In the genomic region with DNA sequence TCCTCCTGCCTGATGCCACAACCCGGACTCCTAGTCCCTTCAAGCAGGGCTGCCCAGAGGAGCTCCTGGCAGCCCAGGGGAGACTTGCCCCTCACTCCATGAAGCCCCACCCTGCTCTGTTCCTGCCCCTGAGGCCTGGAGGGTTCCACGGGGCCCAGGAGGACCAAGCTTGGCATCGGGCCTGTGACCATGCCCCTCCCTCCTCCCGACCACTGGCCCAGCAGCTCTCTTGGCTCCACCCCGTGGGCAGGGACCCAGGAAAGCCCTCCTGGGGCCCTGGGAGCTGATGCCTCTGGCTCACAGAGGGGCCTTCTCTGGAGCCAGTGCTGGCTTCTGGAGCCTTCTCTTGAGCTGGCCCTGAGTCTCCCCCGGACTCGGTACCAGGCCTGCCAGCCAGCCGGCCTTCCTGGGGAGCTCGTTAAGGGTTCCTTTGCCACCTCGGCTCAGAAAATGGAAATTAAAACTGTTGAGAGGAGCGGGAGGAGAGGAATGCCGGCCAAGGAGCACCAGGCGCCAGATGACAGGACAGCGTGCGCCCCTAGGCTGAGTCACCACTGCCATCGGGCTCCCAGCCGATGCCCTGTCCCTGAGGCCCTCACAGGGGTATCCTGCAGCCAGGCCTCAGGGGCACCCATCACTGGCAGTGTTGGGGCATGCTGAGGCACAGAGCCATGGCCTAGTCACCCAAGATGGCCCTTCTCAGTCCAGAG, we compare ENCODE assay signal across 15 cellular contexts. TPM values are rescaled to one million over a fixed set of nuclear protein-coding genes. Genes with fewer than 3 reads are reported as not detected.
DNase-seq lines count a peak whose midpoint lies in the region; ATAC-seq, FAIRE-seq and TF ChIP-seq lines count a peak whose summit lies in the region.
"Had no signal": no experiment of that assay in that cellular context is flagged by ENCODE, and none has a peak within 500 bp of the region (broad histone marks: within the 10 kb centered on the region; RNA-seq: fewer than 3 reads in every experiment).

No MANE protein-coding gene starts in this region.

- POLR2A ChIA-PET in HepG2 (lab: Yijun Ruan, JAX): interaction anchor here (0.7 to 1.3 kb wide), 2 partner anchors 8 to 100 kb away, joined by 3 to 4 read pairs; no protein-coding TSS in a partner anchor

- no peaks in the 10 kb centered on the region for H3K9me3 ChIP-seq in HepG2 (ENCODE audit: low read length)
- H3K9me3 ChIP-seq in right lobe of liver: no peaks in the 10 kb centered on the region
- H3K9me3 ChIP-seq in mesenchymal stem cell (ENCODE audit: control insufficient read depth, low read length): no peaks in the 10 kb centered on the region
- H3K9me3 ChIP-seq: prostate gland had no signal

- H2AFZ ChIP-seq in HepG2 (ENCODE audit: low read length) (no peak overlapping the region), mesenchymal stem cell (ENCODE audit: low read depth, low read length) (no peak overlapping the region)

- H3K79me1 ChIP-seq in mesenchymal stem cell (replicated peaks; ENCODE audit: low read length, poor library complexity, severe bottlenecking): no peaks in the 10 kb centered on the region

- TF ChIP-seq EP300 in HepG2 (IDR thresholded peaks at IDR 0.05; ENCODE audit: low read depth in 2 of 2, low read length in 2 of 2) (no peak), HepG2 (CRISPR knock-in tag; IDR thresholded peaks at IDR 0.05; ENCODE audit: borderline replicate concordance) (no peak)

- BruUV-seq in HepG2 (replicated peaks; lab: Mats Ljungman, UMichigan): no TSS peak

- no peak overlapping the region for H2BK5ac ChIP-seq in mesenchymal stem cell (ENCODE audit: low read depth, low read length, poor library complexity, severe bottlenecking)

- peak overlapping the region; percentile 40 for H2BK15ac ChIP-seq in mesenchymal stem cell (ENCODE audit: low read depth, poor library complexity, severe bottlenecking)

- H3K4me1 ChIP-seq in HepG2 (ENCODE audit: insufficient read depth, low read length) (peaks cover 58% of the 10 kb centered on the region), right lobe of liver (peaks cover 0 to 12% (median 3%) of the 10 kb centered on the region in 4 donors), mesenchymal stem cell (ENCODE audit: control insufficient read depth, insufficient read depth, low read depth, low read length) (peaks cover 6% of the 10 kb centered on the region)

- H4K20me1 ChIP-seq in HepG2 (ENCODE audit: insufficient read depth, low read length): no peaks in the 10 kb centered on the region

- CTCF ChIA-PET in HepG2 (lab: Yijun Ruan, JAX; ENCODE audit: low intra/inter-chr PET ratio, low total read pairs): no interaction called here

- peak; percentile 4 for FAIRE-seq in HepG2 (lab: Jason Lieb, UNC)
- FAIRE-seq: islet of Langerhans had no signal

- H2BK12ac ChIP-seq in mesenchymal stem cell (ENCODE audit: low read length in 2 of 2): peak overlapping the region; percentile 42 to 48

- DNase-seq in HepG2 (ENCODE audit: low spot score) (peak; percentile 33), right lobe of liver (no peak), choroid plexus epithelial cell (ENCODE audit: low read depth) (peak; percentile 27), mesenchymal stem cell (peak; percentile 4), NCI-H2029 treated with DMSO at 0.1 percent for 48 hours (lab: John Stamatoyannopoulos, UW) (no peak), T-helper 9 cell (no peak)
- DNase-seq: amniotic stem cell; CD4-positive, CD25-positive, alpha-beta regulatory T cell had no signal

- H3K14ac ChIP-seq in mesenchymal stem cell (ENCODE audit: low read length in 2 of 2): peak overlapping the region in 1 of 2 experiments; percentile 77

- no peak overlapping the region for H3K4me3 ChIP-seq in HepG2 (replicated peaks in 1 of 3; ENCODE audit: insufficient read depth in 1 of 3, low read depth in 2 of 3, low read length in 3 of 3)
- H3K4me3 ChIP-seq in right lobe of liver: no peak overlapping the region
- no peak overlapping the region for H3K4me3 ChIP-seq in choroid plexus epithelial cell (ENCODE audit: low read depth, low read length)
- H3K4me3 ChIP-seq in mesenchymal stem cell (ENCODE audit: insufficient read depth in 1 of 2, low read depth in 1 of 2, low read length in 2 of 2): no peak overlapping the region
- H3K4me3 ChIP-seq: prostate gland had no signal

- ATAC-seq in HepG2 (no peak), right lobe of liver (no peak), GM18498 (IDR thresholded peaks at IDR 0.05; ENCODE audit: unreplicated experiment) (no peak), HG03469 (IDR thresholded peaks at IDR 0.05; ENCODE audit: unreplicated experiment) (no peak)

- H3K9ac ChIP-seq in HepG2 (ENCODE audit: insufficient read depth, low read depth, low read length): no peak overlapping the region
- no peak overlapping the region for H3K9ac ChIP-seq in mesenchymal stem cell (ENCODE audit: low read length)

- no peak overlapping the region for H3K27ac ChIP-seq in HepG2 (ENCODE audit: extremely low read length, insufficient read depth, low read length)
- no peak overlapping the region for H3K27ac ChIP-seq in right lobe of liver
- no peak overlapping the region for H3K27ac ChIP-seq in mesenchymal stem cell (ENCODE audit: low read length, poor library complexity, severe bottlenecking)
- H3K27ac ChIP-seq: prostate gland had no signal

- H3K23ac ChIP-seq in mesenchymal stem cell (ENCODE audit: low read length in 2 of 2): no peak overlapping the region

- H3K4me2 ChIP-seq in HepG2 (ENCODE audit: low read depth, low read length): peak overlapping the region; percentile 9; the same call in 1 of the 2 replicates
- H3K4me2 ChIP-seq in mesenchymal stem cell (ENCODE audit: low read length, poor library complexity, severe bottlenecking): no peak overlapping the region

- in situ Hi-C loops in HepG2 (cut with HindIII; ENCODE audit: extremely low pct_ligation_motif_present, low pct_unique_long_range_greater_than_20kb): no loop called here

- peak overlapping the region in 1 of 2 experiments; percentile 46 for H3K18ac ChIP-seq in mesenchymal stem cell (ENCODE audit: low read depth in 1 of 2, low read length in 2 of 2)

- H4K8ac ChIP-seq in mesenchymal stem cell (ENCODE audit: low read length): peak overlapping the region; percentile 43

- H2AK5ac ChIP-seq in mesenchymal stem cell (ENCODE audit: low read length, severe bottlenecking): no peak overlapping the region

- H2BK120ac ChIP-seq in mesenchymal stem cell (ENCODE audit: low read depth, low read length): peak overlapping the region; percentile 74

- 51% methylated on average over 14 of the region's 17 CpGs for WGBS in HepG2 (ENCODE audit: low lambda C conversion rate)
- WGBS in right lobe of liver (ENCODE audit: insufficient coverage, low coverage, low lambda C conversion rate, missing lambda C conversion rate): 81% methylated on average over 6 of the region's 17 CpGs
- WGBS in mesenchymal stem cell: 81% methylated on average over 17 of the region's 17 CpGs

- TF ChIP-seq POLR2A in HepG2 (IDR thresholded peaks at IDR 0.05; ENCODE audit: insufficient read depth in 1 of 2, low read depth in 2 of 2, low read length in 2 of 2): no peak
- TF ChIP-seq POLR2A in right lobe of liver (IDR thresholded peaks at IDR 0.05): no peak

- peak overlapping the region; percentile 89 for H4K91ac ChIP-seq in mesenchymal stem cell (ENCODE audit: low read length)

- no peaks in the 10 kb centered on the region for H3K79me2 ChIP-seq in HepG2 (ENCODE audit: insufficient read depth, low read length)

- TF ChIP-seq RAD21 in HepG2 (CRISPR knock-in tag; IDR thresholded peaks at IDR 0.05): no peak

- TF ChIP-seq CTCF in HepG2 (CRISPR knock-in tag; IDR thresholded peaks at IDR 0.05) (no peak), right lobe of liver (IDR thresholded peaks at IDR 0.05) (no peak), choroid plexus epithelial cell (conservative IDR thresholded peaks at IDR 0.05; ENCODE audit: low read depth, low read length) (no peak)

- intact Hi-C loops in HepG2 (cut with micrococcal nuclease; ENCODE audit: unreplicated experiment) (no loop called here), right lobe of liver (cut with DNase I) (no loop called here)

- H3K36me3 ChIP-seq in HepG2 (replicated peaks in 1 of 2; ENCODE audit: control insufficient read depth in 1 of 2, insufficient read depth in 2 of 2, low read length in 2 of 2): no peaks in the 10 kb centered on the region
- no peaks in the 10 kb centered on the region for H3K36me3 ChIP-seq in right lobe of liver
- no peaks in the 10 kb centered on the region for H3K36me3 ChIP-seq in mesenchymal stem cell (ENCODE audit: control insufficient read depth in 1 of 2, insufficient read depth in 2 of 2, low read depth in 1 of 2, low read length in 2 of 2)
- H3K36me3 ChIP-seq: prostate gland had no signal

- peaks cover 6 to 38% of the 10 kb centered on the region in 2 experiments; a peak in 4 of 5 replicates for H3K27me3 ChIP-seq in HepG2 (ENCODE audit: control insufficient read depth in 1 of 2, insufficient read depth in 2 of 2, low read length in 2 of 2)
- H3K27me3 ChIP-seq in right lobe of liver: no peaks in the 10 kb centered on the region
- peaks cover 4 to 26% of the 10 kb centered on the region in 2 experiments for H3K27me3 ChIP-seq in mesenchymal stem cell (ENCODE audit: control insufficient read depth in 1 of 2, insufficient read depth in 1 of 2, low read length in 2 of 2)

- peak overlapping the region in 1 of 2 experiments; percentile 54 for H3K4ac ChIP-seq in mesenchymal stem cell (ENCODE audit: low read depth in 1 of 2, low read length in 2 of 2)

RNA-seq across cellular contexts. Expression of a gene that starts 40.6 kb away (rescaled TPM):
- 0.15 TPM in 1 of 2 replicates, not detected in the other for total RNA-seq in HepG2 (2016; rRNA removed; fragmentation: Illumina TruSeq; extraction: Trizol)
- total RNA-seq in HepG2 (2016; cell fraction: cytosol; rRNA removed; fragmentation: Illumina TruSeq; extraction: Trizol; ENCODE audit: low read depth): 0.09 and 0.10 TPM in 2 replicates
- total RNA-seq in HepG2 (2016; cell fraction: insoluble cytoplasmic fraction; rRNA removed; fragmentation: Illumina TruSeq; extraction: Trizol): 0.03 and 0.26 TPM in 2 replicates
- 0.10 and 0.12 TPM in 2 replicates for total RNA-seq in HepG2 (2016; cell fraction: membrane; rRNA removed; fragmentation: Illumina TruSeq; extraction: Trizol)
- total RNA-seq in HepG2 (2016; cell fraction: nucleus; rRNA removed; fragmentation: Illumina TruSeq; extraction: Trizol): 0.13 and 0.62 TPM in 2 replicates
- 0.35 and 0.65 TPM in 2 replicates for polyA plus RNA-seq in HepG2 (2011; rRNA removed)
- 0.06 and 0.32 TPM in 2 replicates for polyA plus RNA-seq in HepG2 (2011; cell fraction: cytosol; rRNA removed)
- polyA plus RNA-seq in HepG2 (2011; cell fraction: nucleus; rRNA removed): 1.2 and 1.4 TPM in 2 replicates
- 0.31 and 0.46 TPM in 2 replicates for polyA plus RNA-seq in HepG2 (2012)
- 0.03 and 0.10 TPM in 2 replicates for polyA plus RNA-seq in HepG2 (2016; cell fraction: cytosol; fragmentation: Illumina TruSeq; extraction: Trizol; ENCODE audit: low read depth)
- polyA plus RNA-seq in HepG2 (2016; cell fraction: insoluble cytoplasmic fraction; fragmentation: Illumina TruSeq; extraction: Trizol; ENCODE audit: low read depth): 0.04 and 0.24 TPM in 2 replicates
- polyA plus RNA-seq in HepG2 (2016; cell fraction: membrane; fragmentation: Illumina TruSeq; extraction: Trizol; ENCODE audit: low read depth): 0.02 and 0.09 TPM in 2 replicates
- 0.19 and 1.7 TPM in 2 replicates for polyA plus RNA-seq in HepG2 (2016; cell fraction: nucleus; fragmentation: Illumina TruSeq; extraction: Trizol; ENCODE audit: insufficient read depth, low read depth)
- polyA minus RNA-seq in HepG2 (2011; rRNA and poly(A)+ RNA removed; ENCODE audit: low replicate concordance): 0.96 and 3.2 TPM in 2 replicates
- polyA minus RNA-seq in HepG2 (2011; cell fraction: cytosol; rRNA and poly(A)+ RNA removed): 0.44 and 0.79 TPM in 2 replicates
- polyA minus RNA-seq in HepG2 (2011; cell fraction: nucleus; rRNA and poly(A)+ RNA removed): 0.52 and 0.99 TPM in 2 replicates
- 10 to 100 TPM in 4 of 6 experiments, 1 to 10 TPM in 2; 7.4 to 27.8 (median 13.2) TPM for total RNA-seq in right lobe of liver
- polyA plus RNA-seq in mesenchymal stem cell (2013, experiment 1 of 2): 3.7 TPM
- polyA plus RNA-seq in mesenchymal stem cell (2013, experiment 2 of 2): 3.7 TPM

RNA-seq across cellular contexts. Expression of a gene that starts 51.7 kb away (rescaled TPM):
- total RNA-seq in HepG2 (2016; rRNA removed; fragmentation: Illumina TruSeq; extraction: Trizol) (not detected in 2 replicates), right lobe of liver (under 1 TPM in 5 of 6 experiments, not detected in 1; 0.06 to 0.15 (median 0.12) TPM)
- not detected in 2 replicates for total RNA-seq in HepG2 (2016; cell fraction: cytosol; rRNA removed; fragmentation: Illumina TruSeq; extraction: Trizol; ENCODE audit: low read depth)
- total RNA-seq in HepG2 (2016; cell fraction: insoluble cytoplasmic fraction; rRNA removed; fragmentation: Illumina TruSeq; extraction: Trizol): 0.02 TPM in 1 of 2 replicates, not detected in the other
- total RNA-seq in HepG2 (2016; cell fraction: membrane; rRNA removed; fragmentation: Illumina TruSeq; extraction: Trizol): not detected in 2 replicates
- not detected in 2 replicates for total RNA-seq in HepG2 (2016; cell fraction: nucleus; rRNA removed; fragmentation: Illumina TruSeq; extraction: Trizol)
- polyA plus RNA-seq in HepG2 (2011; rRNA removed): not detected in 2 replicates
- polyA plus RNA-seq in HepG2 (2011; cell fraction: cytosol; rRNA removed): not detected in 2 replicates
- polyA plus RNA-seq in HepG2 (2011; cell fraction: nucleus; rRNA removed): 0.03 TPM in 1 of 2 replicates, not detected in the other
- polyA plus RNA-seq in HepG2 (2012): 0.13 and 0.15 TPM in 2 replicates
- not detected in 2 replicates for polyA plus RNA-seq in HepG2 (2016; cell fraction: cytosol; fragmentation: Illumina TruSeq; extraction: Trizol; ENCODE audit: low read depth)
- not detected in 2 replicates for polyA plus RNA-seq in HepG2 (2016; cell fraction: insoluble cytoplasmic fraction; fragmentation: Illumina TruSeq; extraction: Trizol; ENCODE audit: low read depth)
- polyA plus RNA-seq in HepG2 (2016; cell fraction: membrane; fragmentation: Illumina TruSeq; extraction: Trizol; ENCODE audit: low read depth): not detected in 2 replicates
- polyA plus RNA-seq in HepG2 (2016; cell fraction: nucleus; fragmentation: Illumina TruSeq; extraction: Trizol; ENCODE audit: insufficient read depth, low read depth): not detected in 2 replicates
- polyA minus RNA-seq in HepG2 (2011; rRNA and poly(A)+ RNA removed; ENCODE audit: low replicate concordance): not detected in 2 replicates
- polyA minus RNA-seq in HepG2 (2011; cell fraction: cytosol; rRNA and poly(A)+ RNA removed): not detected in 2 replicates
- not detected in 2 replicates for polyA minus RNA-seq in HepG2 (2011; cell fraction: nucleus; rRNA and poly(A)+ RNA removed)
- polyA plus RNA-seq in mesenchymal stem cell (2013, experiment 1 of 2): not detected
- polyA plus RNA-seq in mesenchymal stem cell (2013, experiment 2 of 2): not detected
- total RNA-seq: CD4-positive, CD25-positive, alpha-beta regulatory T cell; epithelial cell of proximal tubule; SK-MEL-5; urinary bladder had no signal
- polyA plus RNA-seq: CD4-positive, CD25-positive, alpha-beta regulatory T cell had no signal

Comparison
In these comparisons a context has a peak if more than half of its experiments do, and no peak if none do; other contexts are left out.
1. DNase-seq: peak in HepG2 (single experiment), choroid plexus epithelial cell (single experiment) and mesenchymal stem cell (single experiment); none in right lobe of liver (0 of 3), NCI-H2029 treated with DMSO at 0.1 percent for 48 hours (single experiment) and T-helper 9 cell (single experiment).
2. RNA of a gene that starts 40.6 kb away (total RNA-seq): 7.4 to 27.8 TPM in right lobe of liver; 0.03 to 0.62 TPM in HepG2; every median in the first group is over 4 times any median in the second.